1 cellular context compared by ENCODE assay signal in genomic region chr15:73897441-73898261, GRCh38.
TF ChIP-seq lines count a peak whose summit lies in the region.

No MANE protein-coding gene starts in this region.

TF ChIP-seq in K562, 482 proteins besides CTCF, POLR2A, EP300 and RAD21 (continued from another document and continues in another):
- TF ChIP-seq RERE (CRISPR knock-in tag; IDR thresholded peaks at IDR 0.05; ENCODE audit: borderline replicate concordance) (no peak), ZNF280B (CRISPR knock-in tag; IDR thresholded peaks at IDR 0.05) (no peak), ZNF444 (CRISPR knock-in tag; IDR thresholded peaks at IDR 0.05) (no peak), SIRT6 (IDR thresholded peaks at IDR 0.05; ENCODE audit: low read depth, low read length) (no peak), TCF7L2 (IDR thresholded peaks at IDR 0.05; ENCODE audit: low read depth, low read length) (no peak), MXD1 (CRISPR knock-in tag; IDR thresholded peaks at IDR 0.05; ENCODE audit: borderline replicate concordance, poor library complexity, severe bottlenecking) (no peak), CTCFL (IDR thresholded peaks at IDR 0.05; ENCODE audit: borderline replicate concordance, insufficient read depth, low read depth, low read length, poor library complexity, severe bottlenecking) (peak; percentile 77), GABPA (tag; conservative IDR thresholded peaks at IDR 0.05; ENCODE audit: low read depth) (peak; percentile 85), TRIM25 (IDR thresholded peaks at IDR 0.05; ENCODE audit: borderline replicate concordance) (no peak), TFAP4 (CRISPR knock-in tag; IDR thresholded peaks at IDR 0.05; ENCODE audit: borderline replicate concordance) (no peak), FOS (IDR thresholded peaks at IDR 0.05; ENCODE audit: extremely low read depth, insufficient read length) (no peak), HOXB6 (CRISPR knock-in tag; IDR thresholded peaks at IDR 0.05; ENCODE audit: borderline replicate concordance) (no peak), MYBL2 (IDR thresholded peaks at IDR 0.05; ENCODE audit: low read depth) (no peak), MYBL2 (CRISPR knock-in tag; IDR thresholded peaks at IDR 0.05; ENCODE audit: borderline replicate concordance) (no peak), MXI1 (IDR thresholded peaks at IDR 0.05; ENCODE audit: low read depth, low read length) (no peak), CLOCK (CRISPR knock-in tag; IDR thresholded peaks at IDR 0.05; ENCODE audit: borderline replicate concordance) (no peak), ZBTB2 (IDR thresholded peaks at IDR 0.05) (no peak), ASH1L (IDR thresholded peaks at IDR 0.05; ENCODE audit: borderline replicate concordance, low read depth, partially characterized antibody) (no peak), ZNF436 (CRISPR knock-in tag; IDR thresholded peaks at IDR 0.05) (no peak), PRPF4 (IDR thresholded peaks at IDR 0.05; ENCODE audit: insufficient read depth, low read depth, low read length, poor library complexity, severe bottlenecking) (no peak), ZNF398 (CRISPR knock-in tag; IDR thresholded peaks at IDR 0.05) (no peak), ESRRA (IDR thresholded peaks at IDR 0.05; ENCODE audit: borderline replicate concordance, low read depth) (no peak; the same call in 1 of the 2 replicates), HNRNPLL (IDR thresholded peaks at IDR 0.05; ENCODE audit: low read depth, low read length, poor library complexity, severe bottlenecking) (no peak), CBX3 (IDR thresholded peaks at IDR 0.05; ENCODE audit: borderline replicate concordance in 1 of 2, low read length in 2 of 2) (0 out of 3 replicates have a peak, but pooled peaks of 1 of the 2 experiments have one; percentile 39), ZNF311 (CRISPR knock-in tag; IDR thresholded peaks at IDR 0.05) (no peak), FOXP4 (CRISPR knock-in tag; IDR thresholded peaks at IDR 0.05; ENCODE audit: borderline replicate concordance) (no peak), SP2 (IDR thresholded peaks at IDR 0.05; ENCODE audit: extremely low read depth, low read depth, low read length, poor library complexity, severe bottlenecking) (no peak), SUPT5H (IDR thresholded peaks at IDR 0.05) (no peak), STAT5B (CRISPR knock-in tag; IDR thresholded peaks at IDR 0.05) (no peak), SMARCA5 (IDR thresholded peaks at IDR 0.05) (0 out of 2 replicates have a peak, but pooled peaks have one; percentile 34), ZNF175 (CRISPR knock-in tag; IDR thresholded peaks at IDR 0.05; ENCODE audit: low read depth) (no peak), MTA2 (IDR thresholded peaks at IDR 0.05; ENCODE audit: low read depth) (no peak), NRF1 (conservative IDR thresholded peaks at IDR 0.05 in 1 of 2, IDR thresholded peaks at IDR 0.05 in 1 of 2) (peak in 1 of 2 experiments; percentile 24; a peak in 1 of 4 replicates), HNRNPL (IDR thresholded peaks at IDR 0.05; ENCODE audit: low read depth, low read length) (no peak), L3MBTL2 (IDR thresholded peaks at IDR 0.05) (no peak), HDAC3 (IDR thresholded peaks at IDR 0.05; ENCODE audit: borderline replicate concordance, partially characterized antibody) (no peak), MAFK (IDR thresholded peaks at IDR 0.05; ENCODE audit: low read length) (no peak), CREM (IDR thresholded peaks at IDR 0.05; ENCODE audit: low read depth) (peak; percentile 52; the same call in 1 of the 2 replicates), ZNF354B (CRISPR knock-in tag; IDR thresholded peaks at IDR 0.05) (no peak), ZKSCAN1 (IDR thresholded peaks at IDR 0.05; ENCODE audit: low read depth, low read length) (no peak), ZBTB1 (CRISPR knock-in tag; IDR thresholded peaks at IDR 0.05; ENCODE audit: borderline replicate concordance, low read depth) (no peak)
